ENCODE assay signal across 1 cellular context in genomic region chrX:103536071-103536470, GRCh38.
TF ChIP-seq lines count a peak whose summit lies in the region.

No MANE protein-coding gene starts in this region.

TF ChIP-seq in A549, 52 proteins besides CTCF, POLR2A, EP300 and RAD21:
- no peak for TF ChIP-seq REST (IDR thresholded peaks at IDR 0.05)
- no peak for TF ChIP-seq ZFP36 (IDR thresholded peaks at IDR 0.05; ENCODE audit: borderline replicate concordance, partially characterized antibody)
- no peak for TF ChIP-seq SREBF2 (IDR thresholded peaks at IDR 0.05)
- TF ChIP-seq JUNB (IDR thresholded peaks at IDR 0.05), result no peak
